In the genomic region with DNA sequence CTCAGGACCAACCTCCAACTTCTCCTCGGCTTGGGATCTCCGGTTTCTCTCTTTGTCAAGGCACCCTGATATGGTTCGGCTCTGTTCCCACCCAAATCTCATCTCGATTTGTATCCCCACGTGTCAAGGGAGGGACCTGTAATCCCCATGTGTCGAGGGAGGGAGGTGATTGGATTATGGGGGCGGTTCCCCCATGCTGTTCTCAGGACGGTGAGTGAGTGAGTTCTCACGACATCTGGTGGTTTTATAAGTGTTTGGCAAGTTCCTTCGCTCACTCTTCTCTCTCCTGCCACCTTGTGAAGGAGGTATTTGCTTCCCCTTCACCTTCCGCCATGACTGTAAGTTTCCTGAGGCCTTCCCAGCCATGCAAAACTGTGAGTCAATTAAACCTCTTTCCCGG, we compare ENCODE assay signal across 2 cellular contexts.
TF ChIP-seq lines count a peak whose summit lies in the region.

No MANE protein-coding gene starts in this region.

TF ChIP-seq in IMR-90, 13 proteins besides CTCF, POLR2A, EP300 and RAD21:
- no peak for TF ChIP-seq MAZ (IDR thresholded peaks at IDR 0.05; ENCODE audit: borderline replicate concordance, low read depth, low read length)
- TF ChIP-seq RFX5 (IDR thresholded peaks at IDR 0.05; ENCODE audit: low read depth, low read length) = no peak
- TF ChIP-seq BHLHE40 (IDR thresholded peaks at IDR 0.05; ENCODE audit: low read depth, low read length) = no peak
- no peak for TF ChIP-seq NFE2L2 (IDR thresholded peaks at IDR 0.05; ENCODE audit: low read depth, low read length)
- no peak for TF ChIP-seq FOS (IDR thresholded peaks at IDR 0.05; ENCODE audit: low read depth, low read length)
- TF ChIP-seq MAFK (IDR thresholded peaks at IDR 0.05; ENCODE audit: low read depth, low read length) = no peak
- no peak for TF ChIP-seq MXI1 (IDR thresholded peaks at IDR 0.05; ENCODE audit: borderline replicate concordance, low read depth, low read length)
- TF ChIP-seq RCOR1 (IDR thresholded peaks at IDR 0.05; ENCODE audit: insufficient replicate concordance, low read length) = no peak
- no peak for TF ChIP-seq CEBPB (IDR thresholded peaks at IDR 0.05; ENCODE audit: low read depth, low read length)
- TF ChIP-seq CHD1 (IDR thresholded peaks at IDR 0.05; ENCODE audit: low read depth, low read length) = no peak
- TF ChIP-seq, protein P1, sequence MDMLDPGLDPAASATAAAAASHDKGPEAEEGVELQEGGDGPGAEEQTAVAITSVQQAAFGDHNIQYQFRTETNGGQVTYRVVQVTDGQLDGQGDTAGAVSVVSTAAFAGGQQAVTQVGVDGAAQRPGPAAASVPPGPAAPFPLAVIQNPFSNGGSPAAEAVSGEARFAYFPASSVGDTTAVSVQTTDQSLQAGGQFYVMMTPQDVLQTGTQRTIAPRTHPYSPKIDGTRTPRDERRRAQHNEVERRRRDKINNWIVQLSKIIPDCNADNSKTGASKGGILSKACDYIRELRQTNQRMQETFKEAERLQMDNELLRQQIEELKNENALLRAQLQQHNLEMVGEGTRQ (IDR thresholded peaks at IDR 0.05; ENCODE audit: low read depth, low read length) = no peak
- TF ChIP-seq SMC3 (IDR thresholded peaks at IDR 0.05; ENCODE audit: low read depth, low read length) = no peak
- TF ChIP-seq, protein P2, sequence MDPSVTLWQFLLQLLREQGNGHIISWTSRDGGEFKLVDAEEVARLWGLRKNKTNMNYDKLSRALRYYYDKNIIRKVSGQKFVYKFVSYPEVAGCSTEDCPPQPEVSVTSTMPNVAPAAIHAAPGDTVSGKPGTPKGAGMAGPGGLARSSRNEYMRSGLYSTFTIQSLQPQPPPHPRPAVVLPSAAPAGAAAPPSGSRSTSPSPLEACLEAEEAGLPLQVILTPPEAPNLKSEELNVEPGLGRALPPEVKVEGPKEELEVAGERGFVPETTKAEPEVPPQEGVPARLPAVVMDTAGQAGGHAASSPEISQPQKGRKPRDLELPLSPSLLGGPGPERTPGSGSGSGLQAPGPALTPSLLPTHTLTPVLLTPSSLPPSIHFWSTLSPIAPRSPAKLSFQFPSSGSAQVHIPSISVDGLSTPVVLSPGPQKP (IDR thresholded peaks at IDR 0.05; ENCODE audit: borderline replicate concordance, low read depth, low read length) = no peak

TF ChIP-seq in H1, 55 proteins besides CTCF, POLR2A, EP300 and RAD21:
- TF ChIP-seq TAF1 (IDR thresholded peaks at IDR 0.05; ENCODE audit: low read depth, low read length) = no peak
- no peak for TF ChIP-seq SP1 (IDR thresholded peaks at IDR 0.05; ENCODE audit: low read depth, low read length)
- TF ChIP-seq ZNF274 (IDR thresholded peaks at IDR 0.05; ENCODE audit: borderline replicate concordance, extremely low read depth, low read length) = no peak
- no peak for TF ChIP-seq EZH2 (IDR thresholded peaks at IDR 0.05; ENCODE audit: low read depth, low read length, severe bottlenecking)
- no peak for TF ChIP-seq MAFK (IDR thresholded peaks at IDR 0.05; ENCODE audit: low read depth, low read length)
- TF ChIP-seq BCL11A (IDR thresholded peaks at IDR 0.05; ENCODE audit: low read depth in 2 of 2, low read length in 2 of 2) = no peak
- no peak for TF ChIP-seq SIRT6 (IDR thresholded peaks at IDR 0.05; ENCODE audit: low read length)
